In genomic region chr4:179803857-179804256, GRCh38 we compare ENCODE assay signal across 30 cellular contexts.
"Had no signal": no experiment of that assay in that cellular context is flagged by ENCODE, and none has a peak within 500 bp of the region (broad histone marks: within the 10 kb centered on the region; RNA-seq: fewer than 3 reads in every experiment).

No MANE protein-coding gene starts in this region.

- H3K4me3 Mint-ChIP-seq: activated CD4-positive, alpha-beta memory T cell treated with anti-CD3 and anti-CD28 coated beads, Interleukin-2, amount 10 ng/mL, durations not matched to agents 7 days and 5 days; activated CD4-positive, alpha-beta T cell treated with anti-CD3 and anti-CD28 coated beads, Interleukin-2, amount 10 ng/mL, durations not matched to agents 7 days and 5 days; activated naive CD4-positive, alpha-beta T cell treated with anti-CD3 and anti-CD28 coated beads, Interleukin-2, amount 50 U/mL, for 24 hours; activated naive CD8-positive, alpha-beta T cell treated with anti-CD3 and anti-CD28 coated beads, Interleukin-2, amount 50 U/mL, for 24 hours; activated T-cell treated with anti-CD3 and anti-CD28 coated beads, Interleukin-2, amount 50 U/mL, for 24 hours; activated T-helper 17 cell treated with anti-CD3 and anti-CD28 coated beads, Interleukin-2, amount 50 U/mL, for 72 hours; central memory CD8-positive, alpha-beta T cell; naive thymus-derived CD8-positive, alpha-beta T cell; neural crest cell; T-helper 17 cell; type B pancreatic cell; WTC11 had no signal

- ATAC-seq: activated naive CD8-positive, alpha-beta T cell treated with anti-CD3 and anti-CD28 coated beads, Interleukin-2, amount 50 U/mL, for 24 hours; activated T-helper 17 cell treated with anti-CD3 and anti-CD28 coated beads, Interleukin-2, amount 50 U/mL, for 72 hours; gastrocnemius medialis; left cardiac atrium; naive thymus-derived CD8-positive, alpha-beta T cell; right lobe of liver; stimulated activated naive CD8-positive, alpha-beta T cell treated with anti-CD3 and anti-CD28 coated beads, Interleukin-15, Interleukin-2, amounts not matched to agents 100 U/mL and 50 U/mL, for 24 hours; T-helper 17 cell; WTC11 had no signal

- H3K4me1 ChIP-seq: gastrocnemius medialis, right lobe of liver, vagina had no signal

- H3K9me3 ChIP-seq: gastrocnemius medialis, right lobe of liver, thoracic aorta, vagina had no signal

- H3K9me3 Mint-ChIP-seq: neural crest cell, type B pancreatic cell, WTC11 had no signal

- H3K36me3 ChIP-seq: gastrocnemius medialis, right lobe of liver, thoracic aorta, vagina had no signal

- FAIRE-seq: bronchial epithelial cell, endometrium, keratinocyte had no signal

- H3K27ac Mint-ChIP-seq: activated CD4-positive, alpha-beta memory T cell treated with anti-CD3 and anti-CD28 coated beads, Interleukin-2, amount 10 ng/mL, durations not matched to agents 7 days and 5 days; activated CD4-positive, alpha-beta T cell treated with anti-CD3 and anti-CD28 coated beads, Interleukin-2, amount 10 ng/mL, durations not matched to agents 7 days and 5 days; activated naive CD4-positive, alpha-beta T cell treated with anti-CD3 and anti-CD28 coated beads, Interleukin-2, amount 50 U/mL, for 24 hours; activated naive CD8-positive, alpha-beta T cell treated with anti-CD3 and anti-CD28 coated beads, Interleukin-2, amount 50 U/mL, for 24 hours; activated T-cell treated with anti-CD3 and anti-CD28 coated beads, Interleukin-2, amount 50 U/mL, for 24 hours; activated T-helper 17 cell treated with anti-CD3 and anti-CD28 coated beads, Interleukin-2, amount 50 U/mL, for 72 hours; naive thymus-derived CD8-positive, alpha-beta T cell; T-helper 17 cell; type B pancreatic cell; WTC11 had no signal

- H3K27me3 ChIP-seq: gastrocnemius medialis, right lobe of liver, vagina had no signal

- H3K27ac ChIP-seq: gastrocnemius medialis, right lobe of liver, thoracic aorta, vagina had no signal

- H3K27me3 Mint-ChIP-seq: activated CD4-positive, alpha-beta memory T cell treated with anti-CD3 and anti-CD28 coated beads, Interleukin-2, amount 10 ng/mL, durations not matched to agents 7 days and 5 days; activated CD4-positive, alpha-beta T cell treated with anti-CD3 and anti-CD28 coated beads, Interleukin-2, amount 10 ng/mL, durations not matched to agents 7 days and 5 days; activated naive CD4-positive, alpha-beta T cell treated with anti-CD3 and anti-CD28 coated beads, Interleukin-2, amount 50 U/mL, for 24 hours; activated naive CD8-positive, alpha-beta T cell treated with anti-CD3 and anti-CD28 coated beads, Interleukin-2, amount 50 U/mL, for 24 hours; activated T-cell treated with anti-CD3 and anti-CD28 coated beads, Interleukin-2, amount 50 U/mL, for 24 hours; activated T-helper 17 cell treated with anti-CD3 and anti-CD28 coated beads, Interleukin-2, amount 50 U/mL, for 72 hours; central memory CD8-positive, alpha-beta T cell; naive thymus-derived CD8-positive, alpha-beta T cell; T-helper 17 cell; type B pancreatic cell had no signal

- H3K4me3 ChIP-seq: gastrocnemius medialis, right lobe of liver, thoracic aorta, vagina had no signal

- H3K36me3 Mint-ChIP-seq: activated naive CD4-positive, alpha-beta T cell treated with anti-CD3 and anti-CD28 coated beads, Interleukin-2, amount 50 U/mL, for 24 hours; naive thymus-derived CD8-positive, alpha-beta T cell; type B pancreatic cell; WTC11 had no signal

- DNase-seq: activated CD4-positive, alpha-beta memory T cell treated with anti-CD3 and anti-CD28 coated beads, Interleukin-2, amount 10 ng/mL, durations not matched to agents 7 days and 5 days; activated CD4-positive, alpha-beta T cell treated with anti-CD3 and anti-CD28 coated beads for 1 hour; activated CD4-positive, alpha-beta T cell treated with anti-CD3 and anti-CD28 coated beads, Interleukin-2, amount 10 ng/mL, durations not matched to agents 7 days and 5 days; activated CD8-positive, alpha-beta memory T cell treated with anti-CD3 and anti-CD28 coated beads, Interleukin-2, amount 50 U/mL, for 48 hours; activated gamma-delta T cell treated with Interleukin-2 at 50 U/mL for 16 hours; activated naive CD8-positive, alpha-beta T cell treated with anti-CD3 and anti-CD28 coated beads, Interleukin-2, amount 50 U/mL, for 24 hours; activated T-cell treated with anti-CD3 and anti-CD28 coated beads, Interleukin-2, amount 50 U/mL, for 24 hours; amygdala; dermis blood vessel endothelial cell; effector CD4-positive, alpha-beta T cell; gastrocnemius medialis; glutamatergic neuron; left cardiac atrium; naive thymus-derived CD8-positive, alpha-beta T cell; occipital lobe; right lobe of liver; stimulated activated CD4-positive, alpha-beta T cell treated with anti-CD3 and anti-CD28 coated beads, Interleukin-2, amount 100 ng/mL, for 48 hours; stimulated activated naive CD8-positive, alpha-beta T cell treated with anti-CD3 and anti-CD28 coated beads, Interleukin-15, Interleukin-2, amounts not matched to agents 100 U/mL and 50 U/mL, for 24 hours; T-helper 17 cell had no signal

- H3K4me1 Mint-ChIP-seq: activated CD4-positive, alpha-beta memory T cell treated with anti-CD3 and anti-CD28 coated beads, Interleukin-2, amount 10 ng/mL, durations not matched to agents 7 days and 5 days; activated CD4-positive, alpha-beta T cell treated with anti-CD3 and anti-CD28 coated beads, Interleukin-2, amount 10 ng/mL, durations not matched to agents 7 days and 5 days; activated naive CD4-positive, alpha-beta T cell treated with anti-CD3 and anti-CD28 coated beads, Interleukin-2, amount 50 U/mL, for 24 hours; activated naive CD8-positive, alpha-beta T cell treated with anti-CD3 and anti-CD28 coated beads, Interleukin-2, amount 50 U/mL, for 24 hours; activated T-helper 17 cell treated with anti-CD3 and anti-CD28 coated beads, Interleukin-2, amount 50 U/mL, for 72 hours; central memory CD8-positive, alpha-beta T cell; naive thymus-derived CD8-positive, alpha-beta T cell; neural crest cell; T-helper 17 cell; WTC11 had no signal
